Comparison of ENCODE assay signal across 8 cellular contexts in genomic region chr17:64505320-64506200, GRCh38. TPM values are rescaled to one million over a fixed set of nuclear protein-coding genes. Genes with fewer than 3 reads are reported as not detected.
DNase-seq lines count a peak whose midpoint lies in the region; ATAC-seq lines count a peak whose summit lies in the region.

No MANE protein-coding gene starts in this region.

- peak overlapping the region; percentile 95 for H3K4me3 ChIP-seq in GM08714 (ENCODE audit: low read length)
- H3K4me3 ChIP-seq in effector memory CD4-positive, alpha-beta T cell (ENCODE audit: insufficient read depth, low read depth, low read length, poor library complexity, severe bottlenecking), result peak overlapping the region; percentile 95

- H3K9me3 ChIP-seq in effector memory CD4-positive, alpha-beta T cell (ENCODE audit: control insufficient read depth, low read length), result no peaks in the 10 kb centered on the region

- peak overlapping the region; percentile 100 for H3K27ac Mint-ChIP-seq in memory B cell

- ATAC-seq in memory B cell (ENCODE audit: low read depth), result peak; percentile 38
- ATAC-seq in HG02938 (IDR thresholded peaks at IDR 0.05; ENCODE audit: unreplicated experiment), result no peak

- H3K36me3 Mint-ChIP-seq in memory B cell, result peaks cover 49% of the 10 kb centered on the region

- peaks cover 59% of the 10 kb centered on the region for H3K36me3 ChIP-seq in effector memory CD4-positive, alpha-beta T cell (ENCODE audit: control insufficient read depth, insufficient read depth, low read length)

- no peaks in the 10 kb centered on the region for H3K27me3 Mint-ChIP-seq in memory B cell

- peak overlapping the region; percentile 100 for H3K4me3 Mint-ChIP-seq in memory B cell

- H3K4me1 Mint-ChIP-seq in memory B cell, result peaks cover 41% of the 10 kb centered on the region

- no peaks in the 10 kb centered on the region for H3K27me3 ChIP-seq in effector memory CD4-positive, alpha-beta T cell (replicated peaks; ENCODE audit: control insufficient read depth, insufficient read depth, low read length, poor library complexity, severe bottlenecking)

- H3K27ac ChIP-seq in effector memory CD4-positive, alpha-beta T cell (ENCODE audit: insufficient read depth, low read length, poor library complexity, severe bottlenecking), result peak overlapping the region; percentile 98

- H3K9me3 Mint-ChIP-seq in memory B cell, result no peaks in the 10 kb centered on the region

- peaks cover 34% of the 10 kb centered on the region for H3K4me1 ChIP-seq in effector memory CD4-positive, alpha-beta T cell (ENCODE audit: control insufficient read depth, insufficient read depth, low read length, poor library complexity, severe bottlenecking)

- DNase-seq in HT-29 (ENCODE audit: low spot score), result peak; percentile 86
- DNase-seq in NOMO-1 (lab: John Stamatoyannopoulos, UW; ENCODE audit: unreplicated experiment in 2 of 2), result peak; percentile 81 to 88
- peak; percentile 52 to 68 (median 59) for DNase-seq in activated CD8-positive, alpha-beta memory T cell treated with anti-CD3 and anti-CD28 coated beads for 48 hours (ENCODE audit: low read depth in 2 of 3, low spot score in 2 of 3)
- DNase-seq in effector memory CD4-positive, alpha-beta T cell, result peak; percentile 70 to 79 (median 71)
- peak; percentile 78 to 91 for DNase-seq in memory B cell (ENCODE audit: low spot score in 2 of 2)
- DNase-seq in stimulated activated CD4-positive, alpha-beta T cell treated with anti-CD3 and anti-CD28 coated beads, TNF-alpha, amount 100 ng/mL, for 4 hours (ENCODE audit: low read depth in 3 of 3), result peak; percentile 69 to 75 (median 70)

RNA-seq across cellular contexts. Expression of gene DDX5, which starts 0.5 kb away (rescaled TPM):
- 206 and 222 TPM in 2 replicates for total RNA-seq in HT-29 (2014; rRNA removed; shearing (Covaris generic))

RNA-seq across cellular contexts. Expression of gene CEP95, which starts 1.2 kb away (rescaled TPM):
- 32.0 and 35.2 TPM in 2 replicates for total RNA-seq in HT-29 (2014; rRNA removed; shearing (Covaris generic))

RNA-seq across cellular contexts. Expression of gene POLG2, which starts 8.7 kb away (rescaled TPM):
- 5.1 and 6.5 TPM in 2 replicates for total RNA-seq in HT-29 (2014; rRNA removed; shearing (Covaris generic))

RNA-seq across cellular contexts. Expression of gene MILR1, which starts 56.6 kb away (rescaled TPM):
- 0.71 and 2.5 TPM in 2 replicates for total RNA-seq in HT-29 (2014; rRNA removed; shearing (Covaris generic))
